11 cellular contexts compared by ENCODE assay signal in the genomic region with DNA sequence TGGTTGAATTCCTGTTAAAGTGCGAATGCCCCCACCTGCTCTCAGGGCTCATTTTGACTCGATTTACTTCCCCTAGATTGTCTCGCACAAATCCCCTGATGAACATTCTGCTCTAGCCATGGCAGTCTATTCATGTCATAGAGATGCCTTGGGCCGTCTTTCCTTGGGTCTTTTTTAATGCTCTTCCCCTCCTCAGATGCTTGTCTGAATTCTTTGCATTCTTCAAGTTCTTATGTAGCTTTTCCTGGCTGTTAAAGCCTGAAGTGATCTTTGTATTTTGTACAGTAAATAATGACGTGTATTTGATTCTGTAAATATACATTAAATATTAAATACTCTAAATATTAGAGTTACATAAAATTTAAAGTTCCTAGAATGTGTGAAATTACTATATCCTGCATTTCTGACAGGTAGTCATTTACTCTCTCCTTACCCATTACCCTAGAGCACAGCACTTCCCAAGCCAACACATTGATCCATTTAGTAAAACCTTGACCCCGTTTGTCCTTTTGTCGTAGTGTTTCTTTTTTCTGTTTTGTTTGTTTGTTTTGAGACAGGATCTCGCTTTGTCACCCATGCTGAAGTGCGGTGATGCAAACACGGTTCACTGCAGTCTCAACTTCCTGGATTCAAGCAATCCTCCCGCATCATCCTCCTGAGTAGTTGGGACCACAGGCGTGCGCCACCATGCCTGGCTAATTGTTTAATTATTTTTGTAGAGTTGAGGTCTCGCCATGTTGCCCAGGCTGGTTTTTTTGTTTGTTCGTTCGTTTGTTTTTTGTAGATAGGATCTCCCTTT. TPM values are rescaled to one million over a fixed set of nuclear protein-coding genes. Genes with fewer than 3 reads are reported as not detected.
DNase-seq lines count a peak whose midpoint lies in the region; ATAC-seq, FAIRE-seq and TF ChIP-seq lines count a peak whose summit lies in the region.
"Had no signal": no experiment of that assay in that cellular context is flagged by ENCODE, and none has a peak within 500 bp of the region (broad histone marks: within the 10 kb centered on the region; RNA-seq: fewer than 3 reads in every experiment).

No MANE protein-coding gene starts in this region.

- no peaks in the 10 kb centered on the region for H3K27me3 Mint-ChIP-seq in astrocyte (ENCODE audit: low read depth, unreplicated experiment)
- H3K27me3 Mint-ChIP-seq: activated naive CD8-positive, alpha-beta T cell treated with anti-CD3 and anti-CD28 coated beads, Interleukin-2, amount 10 ng/mL, durations not matched to agents 7 days and 5 days had no signal

- CTCF ChIA-PET in mammary epithelial cell (lab: Charles Lee; ENCODE audit: low non-redundant PET), result no interaction called here

- DNase-seq in T47D (ENCODE audit: low read depth in 1 of 2, low spot score in 1 of 2) (peak; percentile 39 to 83), mammary epithelial cell (no peak), astrocyte (ENCODE audit: low read depth) (peak; percentile 65), iris pigment epithelial cell (ENCODE audit: low read depth) (peak; percentile 77), NCI-H526 treated with DMSO at 0.1 percent for 48 hours (lab: John Stamatoyannopoulos, UW) (no peak), SK-N-DZ (ENCODE audit: low spot score) (no peak), NCI-H82 treated with DMSO at 0.1 percent for 48 hours (lab: John Stamatoyannopoulos, UW; ENCODE audit: unreplicated experiment) (no peak)
- DNase-seq: activated naive CD8-positive, alpha-beta T cell treated with anti-CD3 and anti-CD28 coated beads, Interleukin-2, amount 10 ng/mL, durations not matched to agents 7 days and 5 days; DND-41; heart right ventricle had no signal

- H3K27ac Mint-ChIP-seq in astrocyte (ENCODE audit: unreplicated experiment), result peak overlapping the region; percentile 94
- H3K27ac Mint-ChIP-seq: activated naive CD8-positive, alpha-beta T cell treated with anti-CD3 and anti-CD28 coated beads, Interleukin-2, amount 10 ng/mL, durations not matched to agents 7 days and 5 days had no signal

- no peak for ATAC-seq in HG03565 (IDR thresholded peaks at IDR 0.05; ENCODE audit: unreplicated experiment)
- ATAC-seq: heart right ventricle had no signal

- H3K36me3 ChIP-seq in mammary epithelial cell (ENCODE audit: insufficient read depth, low read length) (peaks cover 25% of the 10 kb centered on the region), astrocyte (ENCODE audit: insufficient read depth, low read length) (peaks cover 30% of the 10 kb centered on the region)

- intact Hi-C loops in mammary epithelial cell (cut with micrococcal nuclease), result no loop called here

- peaks cover 3% of the 10 kb centered on the region for H4K20me1 ChIP-seq in mammary epithelial cell (ENCODE audit: insufficient read depth, low read length)
- no peaks in the 10 kb centered on the region for H4K20me1 ChIP-seq in astrocyte (ENCODE audit: insufficient read depth, low read length)

- H3K79me2 ChIP-seq in mammary epithelial cell (ENCODE audit: insufficient read depth, low read length) (no peaks in the 10 kb centered on the region), astrocyte (ENCODE audit: insufficient read depth, low read length) (peaks cover 11% of the 10 kb centered on the region)

- H3K4me2 ChIP-seq in mammary epithelial cell (ENCODE audit: insufficient read depth, low read depth, low read length), result no peak overlapping the region
- H3K4me2 ChIP-seq in astrocyte (ENCODE audit: low read length), result no peak overlapping the region

- peaks cover 25% of the 10 kb centered on the region for H3K36me3 Mint-ChIP-seq in astrocyte (ENCODE audit: low read depth, unreplicated experiment)

- H3K4me1 Mint-ChIP-seq in astrocyte (ENCODE audit: low read depth, unreplicated experiment), result peaks cover 17% of the 10 kb centered on the region
- H3K4me1 Mint-ChIP-seq: activated naive CD8-positive, alpha-beta T cell treated with anti-CD3 and anti-CD28 coated beads, Interleukin-2, amount 10 ng/mL, durations not matched to agents 7 days and 5 days had no signal

- H2AFZ ChIP-seq in mammary epithelial cell (ENCODE audit: low read depth, low read length) (no peak overlapping the region), astrocyte (ENCODE audit: low read depth, low read length) (no peak overlapping the region)

- in situ Hi-C loops in T47D (cut with HindIII; ENCODE audit: low pct_unique_long_range_greater_than_20kb, low sequenced_read_pairs) (no loop called here), mammary epithelial cell (cut with MboI; ENCODE audit: low sequenced_read_pairs in 2 of 2) (no loop called here)

- H3K4me3 ChIP-seq in mammary epithelial cell (replicated peaks in 1 of 3; ENCODE audit: insufficient read depth in 1 of 3, low read depth in 2 of 3, low read length in 3 of 3) (no peak overlapping the region), astrocyte (ENCODE audit: insufficient read depth, low read depth, low read length) (no peak overlapping the region)
- H3K4me3 ChIP-seq: heart right ventricle had no signal

- H3K27ac ChIP-seq in mammary epithelial cell (ENCODE audit: insufficient read depth, low read depth, low read length), result no peak overlapping the region
- H3K27ac ChIP-seq in astrocyte (ENCODE audit: low read depth, low read length), result peak overlapping the region; percentile 6
- H3K27ac ChIP-seq: heart right ventricle had no signal

- H3K27me3 ChIP-seq in mammary epithelial cell (ENCODE audit: insufficient read depth, low read length) (no peaks in the 10 kb centered on the region), astrocyte (ENCODE audit: insufficient read depth, low read length) (no peaks in the 10 kb centered on the region)
- H3K27me3 ChIP-seq: heart right ventricle had no signal

- TF ChIP-seq CTCF in mammary epithelial cell (conservative IDR thresholded peaks at IDR 0.05 in 1 of 2, IDR thresholded peaks at IDR 0.05 in 1 of 2; ENCODE audit: extremely low read depth in 1 of 2, insufficient read depth in 1 of 2, low read depth in 1 of 2, low read length in 2 of 2), result no peak
- TF ChIP-seq CTCF in astrocyte (IDR thresholded peaks at IDR 0.05; ENCODE audit: insufficient read depth, low read depth, low read length), result no peak

- peaks cover under 1% of the 10 kb centered on the region for H3K9me3 Mint-ChIP-seq in astrocyte (ENCODE audit: unreplicated experiment)
- H3K9me3 Mint-ChIP-seq: activated naive CD8-positive, alpha-beta T cell treated with anti-CD3 and anti-CD28 coated beads, Interleukin-2, amount 10 ng/mL, durations not matched to agents 7 days and 5 days had no signal

- H3K4me3 Mint-ChIP-seq in astrocyte (ENCODE audit: unreplicated experiment), result peak overlapping the region; percentile 60
- H3K4me3 Mint-ChIP-seq: activated naive CD8-positive, alpha-beta T cell treated with anti-CD3 and anti-CD28 coated beads, Interleukin-2, amount 10 ng/mL, durations not matched to agents 7 days and 5 days had no signal

- no TSS peak for BruUV-seq in mammary epithelial cell (replicated peaks; lab: Mats Ljungman, UMichigan)

- no peak for FAIRE-seq in astrocyte (lab: Jason Lieb, UNC)

- dilution Hi-C loops in mammary epithelial cell (cut with HindIII; ENCODE audit: low sequenced_read_pairs), result no loop called here

- H3K4me1 ChIP-seq in mammary epithelial cell (ENCODE audit: insufficient read depth, low read length) (no peaks in the 10 kb centered on the region), astrocyte (ENCODE audit: insufficient read depth, low read length) (peaks cover 6% of the 10 kb centered on the region)
- H3K4me1 ChIP-seq: heart right ventricle had no signal

- 80% methylated on average over 16 of the region's 16 CpGs for WGBS in mammary epithelial cell (ENCODE audit: low coverage, missing lambda C conversion rate)

- H3K9me3 ChIP-seq in mammary epithelial cell (replicated peaks; ENCODE audit: insufficient read depth, low read length) (no peaks in the 10 kb centered on the region), astrocyte (ENCODE audit: insufficient read depth, low read depth, low read length) (no peaks in the 10 kb centered on the region)

- H3K9ac ChIP-seq in mammary epithelial cell (ENCODE audit: insufficient read depth, low read length) (no peak overlapping the region), astrocyte (ENCODE audit: low read length) (no peak overlapping the region)

RNA-seq across cellular contexts. Expression of a gene that starts 47.9 kb away (rescaled TPM):
- total RNA-seq in mammary epithelial cell (10 to 100 TPM; 33.5 to 45.0 TPM), astrocyte (39.9 and 45.3 TPM in 2 replicates)
- polyA plus RNA-seq in mammary epithelial cell, result 29.4 TPM
- 69.7 TPM for polyA minus RNA-seq in mammary epithelial cell
- polyA plus RNA-seq in SK-N-DZ (2014; cell fraction: cytosol; rRNA removed), result 50.2 and 63.6 TPM in 2 replicates
- polyA plus RNA-seq in SK-N-DZ (2014; cell fraction: nucleus; rRNA removed), result 60.2 and 75.8 TPM in 2 replicates

Comparison
In these comparisons a context has a peak if more than half of its experiments do, and no peak if none do; other contexts are left out.
1. DNase-seq: peak in T47D (2 of 2), astrocyte (single experiment) and iris pigment epithelial cell (single experiment); none in mammary epithelial cell (single experiment), NCI-H526 treated with DMSO at 0.1 percent for 48 hours (single experiment), SK-N-DZ (single experiment) and NCI-H82 treated with DMSO at 0.1 percent for 48 hours (single experiment).